Comparison of ENCODE assay signal across 1 cellular context in genomic region chr5:95725937-95726810, GRCh38.
TF ChIP-seq lines count a peak whose summit lies in the region.

No MANE protein-coding gene starts in this region.

TF ChIP-seq in K562, 482 proteins besides CTCF, POLR2A, EP300 and RAD21 (continued from another document):
- TF ChIP-seq CUX1 (CRISPR knock-in tag; IDR thresholded peaks at IDR 0.05) = no peak
- no peak for TF ChIP-seq BACH1 (tag; IDR thresholded peaks at IDR 0.05)
- no peak for TF ChIP-seq HIVEP1 (CRISPR knock-in tag; IDR thresholded peaks at IDR 0.05)
- no peak for TF ChIP-seq SMARCA5 (IDR thresholded peaks at IDR 0.05)
- no peak for TF ChIP-seq DEAF1 (CRISPR knock-in tag; IDR thresholded peaks at IDR 0.05)
- TF ChIP-seq MTA1 (IDR thresholded peaks at IDR 0.05; ENCODE audit: borderline replicate concordance) = no peak
- TF ChIP-seq RFX7 (CRISPR knock-in tag; IDR thresholded peaks at IDR 0.05) = no peak
- TF ChIP-seq ZNF282 (CRISPR knock-in tag; IDR thresholded peaks at IDR 0.05) = no peak
- TF ChIP-seq BRD4 (IDR thresholded peaks at IDR 0.05) = 0 out of 2 replicates have a peak, but pooled peaks have one; percentile 23
- TF ChIP-seq CEBPG (CRISPR knock-in tag; IDR thresholded peaks at IDR 0.05) = no peak
- TF ChIP-seq CEBPG (tag; conservative IDR thresholded peaks at IDR 0.05 in 1 of 2, IDR thresholded peaks at IDR 0.05 in 1 of 2) = no peak
- no peak for TF ChIP-seq ZNF699 (CRISPR knock-in tag; IDR thresholded peaks at IDR 0.05; ENCODE audit: insufficient replicate concordance)
- TF ChIP-seq MAFF (IDR thresholded peaks at IDR 0.05; ENCODE audit: low read length) = peak; percentile 43
- no peak for TF ChIP-seq SMAD1 (IDR thresholded peaks at IDR 0.05; ENCODE audit: low read depth, low read length, partially characterized antibody)
- TF ChIP-seq MCM7 (IDR thresholded peaks at IDR 0.05) = no peak
- TF ChIP-seq NR2C1 (IDR thresholded peaks at IDR 0.05) = no peak
- no peak for TF ChIP-seq NR2C1 (tag; IDR thresholded peaks at IDR 0.05)
- TF ChIP-seq PURB (CRISPR knock-in tag; IDR thresholded peaks at IDR 0.05; ENCODE audit: low read depth) = no peak
- TF ChIP-seq TCF7L2 (IDR thresholded peaks at IDR 0.05; ENCODE audit: low read depth, low read length) = no peak
